17 cellular contexts compared by ENCODE assay signal in the genomic region with DNA sequence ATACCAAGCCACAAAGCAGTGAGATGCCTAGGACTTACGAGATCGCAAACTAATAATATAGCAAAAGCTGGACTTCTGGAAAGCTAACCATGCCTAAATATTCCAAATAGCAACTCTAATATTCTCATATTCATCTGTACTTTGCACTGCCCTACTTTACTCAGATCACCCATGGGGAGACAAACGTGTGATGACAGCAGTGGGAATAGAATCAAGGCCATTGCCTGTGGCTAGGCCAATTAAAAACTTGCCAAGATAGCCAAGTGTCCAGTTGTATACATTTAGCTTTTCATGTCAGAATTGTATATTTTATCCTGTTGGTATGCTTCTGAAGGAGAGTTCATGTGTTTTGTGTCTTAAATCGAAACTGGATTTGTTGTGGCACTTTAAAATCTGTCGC. TPM values are rescaled to one million over a fixed set of nuclear protein-coding genes. Genes with fewer than 3 reads are reported as not detected.
DNase-seq lines count a peak whose midpoint lies in the region; ATAC-seq and TF ChIP-seq lines count a peak whose summit lies in the region.
"Had no signal": no experiment of that assay in that cellular context is flagged by ENCODE, and none has a peak within 500 bp of the region (broad histone marks: within the 10 kb centered on the region; RNA-seq: fewer than 3 reads in every experiment).

No MANE protein-coding gene starts in this region.

- no peak overlapping the region for H3K27ac Mint-ChIP-seq in activated T-helper 1 cell treated with anti-CD3 and anti-CD28 coated beads, Interleukin-12 subunit alpha, Interleukin-12 subunit beta, Interleukin-2, Interleukin-4 antibody, amounts not matched to agents 30 ng/mL and 10 ng/mL and 1 ng/mL, durations not matched to agents 14 hours and 24 hours and 36 hours
- H3K27ac Mint-ChIP-seq: activated CD4-positive, alpha-beta T cell treated with anti-CD3 and anti-CD28 coated beads, Interleukin-2, amount 10 ng/mL, durations not matched to agents 7 days and 5 days had no signal

- no peak for ATAC-seq in SK-N-SH treated with all-trans-retinoic acid at 6 μM for 48 hours
- ATAC-seq in gastroesophageal sphincter = no peak

- TF ChIP-seq POLR2A in gastroesophageal sphincter (IDR thresholded peaks at IDR 0.05) = no peak

- H3K36me3 ChIP-seq in SK-N-SH (replicated peaks in 1 of 2; ENCODE audit: control insufficient read depth in 1 of 2, insufficient read depth in 2 of 2, low read length in 1 of 2) (no peaks in the 10 kb centered on the region), gastroesophageal sphincter (no peaks in the 10 kb centered on the region), stomach smooth muscle (ENCODE audit: control insufficient read depth in 2 of 2, insufficient read depth in 2 of 2, low read length in 2 of 2) (no peaks in the 10 kb centered on the region)

- H3K9ac ChIP-seq in SK-N-SH (peak overlapping the region; percentile 86; the same call in 1 of the 2 replicates), stomach smooth muscle (ENCODE audit: low read length in 2 of 2) (no peak overlapping the region)

- H3K9me2 ChIP-seq in SK-N-SH = no peaks in the 10 kb centered on the region

- no peaks in the 10 kb centered on the region for H3K27me3 ChIP-seq in SK-N-SH (ENCODE audit: insufficient read depth)
- no peaks in the 10 kb centered on the region for H3K27me3 ChIP-seq in gastroesophageal sphincter
- H3K27me3 ChIP-seq in stomach smooth muscle (ENCODE audit: control insufficient read depth in 1 of 2, insufficient read depth in 2 of 2, low read length in 2 of 2) = no peaks in the 10 kb centered on the region

- peak overlapping the region; percentile 77; the same call in 1 of the 2 replicates for H3K4me2 ChIP-seq in SK-N-SH

- intact Hi-C loops in activated T-helper 1 cell treated with anti-CD3 and anti-CD28 coated beads, Interleukin-12 subunit alpha, Interleukin-12 subunit beta, Interleukin-2, Interleukin-4 antibody, amounts not matched to agents 30 ng/mL and 10 ng/mL and 1 ng/mL, durations not matched to agents 14 hours and 24 hours and 36 hours (cut with micrococcal nuclease) = loop anchor here (2.0 to 10.0 kb wide), 6 partner anchors 95 to 1191 kb away; a partner anchor contains a TSS

- WGBS in SK-N-SH (ENCODE audit: low lambda C conversion rate) = 77% methylated on average over 5 of the region's 5 CpGs
- WGBS in gastroesophageal sphincter (ENCODE audit: low coverage in 1 of 2), 2 donors = 39 to 62% methylated on average over 5 of the region's 5 CpGs

- CTCF ChIA-PET in SK-N-SH (lab: Yijun Ruan, JAX) = interaction anchor here (1.4 kb wide), 1 partner anchor 94 kb away, joined by 4 read pairs; no protein-coding TSS in a partner anchor

- POLR2A ChIA-PET in SK-N-SH (lab: Yijun Ruan, JAX) = no interaction called here

- H3K9me3 ChIP-seq in SK-N-SH (no peaks in the 10 kb centered on the region), gastroesophageal sphincter (no peaks in the 10 kb centered on the region), stomach smooth muscle (ENCODE audit: control insufficient read depth in 2 of 2, low read length in 2 of 2) (no peaks in the 10 kb centered on the region)
- H3K9me3 ChIP-seq: mucosa of descending colon had no signal

- H3F3A ChIP-seq in SK-N-SH (replicated peaks; ENCODE audit: insufficient read depth) = peaks cover 21% of the 10 kb centered on the region

- peaks cover 22% of the 10 kb centered on the region for H3K4me1 Mint-ChIP-seq in activated T-helper 1 cell treated with anti-CD3 and anti-CD28 coated beads, Interleukin-12 subunit alpha, Interleukin-12 subunit beta, Interleukin-2, Interleukin-4 antibody, amounts not matched to agents 30 ng/mL and 10 ng/mL and 1 ng/mL, durations not matched to agents 14 hours and 24 hours and 36 hours (ENCODE audit: low read depth)

- DNase-seq in SK-N-SH (no peak), hypothalamus (lab: John Stamatoyannopoulos, UW) (no peak), NK-92 (lab: John Stamatoyannopoulos, UW; ENCODE audit: unreplicated experiment) (no peak), NCI-H2081 treated with DMSO at 0.1 percent for 48 hours (lab: John Stamatoyannopoulos, UW) (no peak)
- DNase-seq in activated T-helper 1 cell treated with anti-CD3 and anti-CD28 coated beads, Interleukin-12 subunit alpha, Interleukin-12 subunit beta, Interleukin-2, Interleukin-4 antibody, amounts not matched to agents 30 ng/mL and 10 ng/mL and 1 ng/mL, durations not matched to agents 14 hours and 24 hours and 36 hours (ENCODE audit: low spot score) = no peak
- DNase-seq: 8988T; activated CD4-positive, alpha-beta T cell treated with anti-CD3 and anti-CD28 coated beads, Interleukin-2, amount 10 ng/mL, durations not matched to agents 7 days and 5 days; effector memory CD4-positive, alpha-beta T cell; mucosa of descending colon; NCI-H524; stimulated activated CD4-positive, alpha-beta T cell treated with anti-CD3 and anti-CD28 coated beads, Interleukin-4, amount 100 ng/mL, for 24 hours had no signal

- H3K27me3 Mint-ChIP-seq in activated T-helper 1 cell treated with anti-CD3 and anti-CD28 coated beads, Interleukin-12 subunit alpha, Interleukin-12 subunit beta, Interleukin-2, Interleukin-4 antibody, amounts not matched to agents 30 ng/mL and 10 ng/mL and 1 ng/mL, durations not matched to agents 14 hours and 24 hours and 36 hours (ENCODE audit: insufficient read depth) = peaks cover 2% of the 10 kb centered on the region
- H3K27me3 Mint-ChIP-seq: IgD-negative memory B cell had no signal

- no peaks in the 10 kb centered on the region for H3K9me3 Mint-ChIP-seq in activated T-helper 1 cell treated with anti-CD3 and anti-CD28 coated beads, Interleukin-12 subunit alpha, Interleukin-12 subunit beta, Interleukin-2, Interleukin-4 antibody, amounts not matched to agents 30 ng/mL and 10 ng/mL and 1 ng/mL, durations not matched to agents 14 hours and 24 hours and 36 hours
- H3K9me3 Mint-ChIP-seq: activated CD4-positive, alpha-beta T cell treated with anti-CD3 and anti-CD28 coated beads, Interleukin-2, amount 10 ng/mL, durations not matched to agents 7 days and 5 days had no signal

- peak overlapping the region; percentile 4 for H3K4me3 Mint-ChIP-seq in activated T-helper 1 cell treated with anti-CD3 and anti-CD28 coated beads, Interleukin-12 subunit alpha, Interleukin-12 subunit beta, Interleukin-2, Interleukin-4 antibody, amounts not matched to agents 30 ng/mL and 10 ng/mL and 1 ng/mL, durations not matched to agents 14 hours and 24 hours and 36 hours

- H3K36me3 Mint-ChIP-seq in activated T-helper 1 cell treated with anti-CD3 and anti-CD28 coated beads, Interleukin-12 subunit alpha, Interleukin-12 subunit beta, Interleukin-2, Interleukin-4 antibody, amounts not matched to agents 30 ng/mL and 10 ng/mL and 1 ng/mL, durations not matched to agents 14 hours and 24 hours and 36 hours (ENCODE audit: low read depth) = peaks cover 2% of the 10 kb centered on the region
- H3K36me3 Mint-ChIP-seq: IgD-negative memory B cell had no signal

- TF ChIP-seq EP300 in SK-N-SH (IDR thresholded peaks at IDR 0.05; ENCODE audit: borderline replicate concordance in 1 of 2, low read depth in 1 of 2, low read length in 1 of 2) = no peak
- no peak for TF ChIP-seq EP300 in gastroesophageal sphincter (IDR thresholded peaks at IDR 0.05)

- no peaks in the 10 kb centered on the region for H3K79me2 ChIP-seq in SK-N-SH (ENCODE audit: insufficient read depth)

- no peaks in the 10 kb centered on the region for H4K20me1 ChIP-seq in SK-N-SH (ENCODE audit: insufficient read depth)

- H3K27ac ChIP-seq in SK-N-SH (ENCODE audit: low read depth in 2 of 2, low read length in 1 of 2) (peak overlapping the region in 1 of 2 experiments; percentile 95; a peak in 1 of 4 replicates), gastroesophageal sphincter (peak overlapping the region; percentile 77 to 94 (median 88)), stomach smooth muscle (ENCODE audit: low read length) (peak overlapping the region; percentile 89)

- no peak for TF ChIP-seq RAD21 in SK-N-SH (IDR thresholded peaks at IDR 0.05; ENCODE audit: low read length)

- no peak overlapping the region for H3K4me3 ChIP-seq in SK-N-SH (ENCODE audit: low read depth in 2 of 2, low read length in 1 of 2)
- no peak overlapping the region for H3K4me3 ChIP-seq in gastroesophageal sphincter
- H3K4me3 ChIP-seq in stomach smooth muscle (ENCODE audit: low read length in 2 of 2) = peak overlapping the region in 1 of 2 donors; percentile 34
- H3K4me3 ChIP-seq: mucosa of descending colon had no signal

- no peak for TF ChIP-seq CTCF in SK-N-SH (IDR thresholded peaks at IDR 0.05)
- no peak for TF ChIP-seq CTCF in gastroesophageal sphincter (IDR thresholded peaks at IDR 0.05)

- peak overlapping the region; percentile 85; the same call in 1 of the 2 replicates for H2AFZ ChIP-seq in SK-N-SH (ENCODE audit: low read depth)

- H3K4me1 ChIP-seq in SK-N-SH (ENCODE audit: control insufficient read depth in 1 of 2, insufficient read depth in 2 of 2, low read depth in 1 of 2, low read length in 1 of 2) (peaks cover 0 to 7% of the 10 kb centered on the region in 2 experiments; a peak in 2 of 4 replicates), gastroesophageal sphincter (peaks cover 5 to 37% (median 7%) of the 10 kb centered on the region in 3 donors), stomach smooth muscle (ENCODE audit: control insufficient read depth, insufficient read depth, low read length) (peaks cover 2% of the 10 kb centered on the region)

TF ChIP-seq in SK-N-SH, 30 proteins besides CTCF, POLR2A, EP300 and RAD21 (continues in another document):
- no peak for TF ChIP-seq RCOR1 (IDR thresholded peaks at IDR 0.05; ENCODE audit: low read length)

TF ChIP-seq in SK-N-SH treated with all-trans-retinoic acid at 6 μM for 48 hours, 23 proteins besides CTCF, POLR2A, EP300 and RAD21 (continues in another document):
- TF ChIP-seq BACH2 (CRISPR knock-in tag; IDR thresholded peaks at IDR 0.05; ENCODE audit: borderline replicate concordance) (no peak), ZC3H10 (CRISPR knock-in tag; IDR thresholded peaks at IDR 0.05) (no peak), RARB (CRISPR knock-in tag; IDR thresholded peaks at IDR 0.05) (no peak), ZFP30 (CRISPR knock-in tag; IDR thresholded peaks at IDR 0.05) (no peak), OSR1 (CRISPR knock-in tag; IDR thresholded peaks at IDR 0.05) (no peak)

RNA-seq across cellular contexts. Expression of a gene that starts 1.2 kb away (rescaled TPM):
- polyA plus RNA-seq in SK-N-SH (2012; rRNA removed) = 1.4 and 2.1 TPM in 2 replicates
- polyA plus RNA-seq in SK-N-SH (2012; cell fraction: cytosol; rRNA removed) = 1.6 and 1.7 TPM in 2 replicates
- 2.3 and 5.3 TPM in 2 replicates for polyA plus RNA-seq in SK-N-SH (2012; cell fraction: nucleus; rRNA removed)
- 0.41 and 1.2 TPM in 2 replicates for total RNA-seq in activated T-helper 1 cell treated with anti-CD3 and anti-CD28 coated beads, Interleukin-12 subunit alpha, Interleukin-12 subunit beta, Interleukin-2, Interleukin-4 antibody, amounts not matched to agents 30 ng/mL and 10 ng/mL and 1 ng/mL, durations not matched to agents 14 hours and 24 hours and 36 hours
- total RNA-seq in gastroesophageal sphincter = 10 to 100 TPM in 2 of 4 donors, 1 to 10 TPM in 2; 4.3 to 11.7 (median 9.6) TPM

RNA-seq across cellular contexts. Expression of a gene that starts 2.7 kb away (rescaled TPM):
- polyA plus RNA-seq in SK-N-SH (2012; rRNA removed) = not detected in 2 replicates
- polyA plus RNA-seq in SK-N-SH (2012; cell fraction: cytosol; rRNA removed) = not detected in 2 replicates
- not detected in 2 replicates for polyA plus RNA-seq in SK-N-SH (2012; cell fraction: nucleus; rRNA removed)
- not detected in 2 replicates for total RNA-seq in activated T-helper 1 cell treated with anti-CD3 and anti-CD28 coated beads, Interleukin-12 subunit alpha, Interleukin-12 subunit beta, Interleukin-2, Interleukin-4 antibody, amounts not matched to agents 30 ng/mL and 10 ng/mL and 1 ng/mL, durations not matched to agents 14 hours and 24 hours and 36 hours
- under 1 TPM in 3 of 4 donors, not detected in 1; 0.12 to 0.62 (median 0.57) TPM for total RNA-seq in gastroesophageal sphincter
- total RNA-seq: activated CD4-positive, alpha-beta T cell treated with anti-CD3 and anti-CD28 coated beads, Interleukin-2, amount 10 ng/mL, durations not matched to agents 7 days and 5 days; glomerular endothelial cell; renal cortical epithelial cell had no signal
- polyA plus RNA-seq: IgD-negative memory B cell had no signal
